1 cellular context compared by ENCODE assay signal in the genomic region with DNA sequence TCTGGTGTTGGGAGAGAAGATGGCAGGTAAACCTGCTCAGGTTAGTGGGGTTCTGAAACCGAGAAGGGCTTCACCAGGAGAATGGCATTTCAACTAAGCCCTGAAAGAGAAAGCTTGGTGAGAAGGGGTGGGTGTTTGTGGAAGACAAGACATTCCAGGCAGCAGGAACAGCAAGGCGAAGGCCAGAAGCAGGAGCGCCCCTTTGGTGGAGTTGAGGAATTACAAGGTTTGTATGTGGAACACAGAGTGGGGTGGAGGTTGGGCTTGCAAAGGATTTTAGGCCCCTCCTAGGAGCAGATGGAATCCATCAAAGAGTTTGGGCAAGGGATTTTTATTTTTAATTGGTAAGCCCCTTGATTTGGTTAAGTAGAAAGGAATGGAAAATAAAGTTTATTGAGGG.
TF ChIP-seq lines count a peak whose summit lies in the region.

No MANE protein-coding gene starts in this region.

TF ChIP-seq in HEK293, 187 proteins besides CTCF, POLR2A, EP300 and RAD21 (continued from another document):
- TF ChIP-seq IKZF3 (tag by site-specific recombination; IDR thresholded peaks at IDR 0.05), result 0 out of 2 replicates have a peak, but pooled peaks have one; percentile 21
- no peak for TF ChIP-seq OSR2 (tag by site-specific recombination; IDR thresholded peaks at IDR 0.05)
- TF ChIP-seq, protein P1, sequence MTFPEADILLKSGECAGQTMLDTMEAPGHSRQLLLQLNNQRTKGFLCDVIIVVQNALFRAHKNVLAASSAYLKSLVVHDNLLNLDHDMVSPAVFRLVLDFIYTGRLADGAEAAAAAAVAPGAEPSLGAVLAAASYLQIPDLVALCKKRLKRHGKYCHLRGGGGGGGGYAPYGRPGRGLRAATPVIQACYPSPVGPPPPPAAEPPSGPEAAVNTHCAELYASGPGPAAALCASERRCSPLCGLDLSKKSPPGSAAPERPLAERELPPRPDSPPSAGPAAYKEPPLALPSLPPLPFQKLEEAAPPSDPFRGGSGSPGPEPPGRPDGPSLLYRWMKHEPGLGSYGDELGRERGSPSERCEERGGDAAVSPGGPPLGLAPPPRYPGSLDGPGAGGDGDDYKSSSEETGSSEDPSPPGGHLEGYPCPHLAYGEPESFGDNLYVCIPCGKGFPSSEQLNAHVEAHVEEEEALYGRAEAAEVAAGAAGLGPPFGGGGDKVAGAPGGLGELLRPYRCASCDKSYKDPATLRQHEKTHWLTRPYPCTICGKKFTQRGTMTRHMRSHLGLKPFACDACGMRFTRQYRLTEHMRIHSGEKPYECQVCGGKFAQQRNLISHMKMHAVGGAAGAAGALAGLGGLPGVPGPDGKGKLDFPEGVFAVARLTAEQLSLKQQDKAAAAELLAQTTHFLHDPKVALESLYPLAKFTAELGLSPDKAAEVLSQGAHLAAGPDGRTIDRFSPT (tag by site-specific recombination; IDR thresholded peaks at IDR 0.05), result no peak
- no peak for TF ChIP-seq GLIS2 (tag by site-specific recombination; IDR thresholded peaks at IDR 0.05)
- TF ChIP-seq KLF1 (tag by site-specific recombination; IDR thresholded peaks at IDR 0.05), result no peak
- no peak for TF ChIP-seq ZNF174 (tag by site-specific recombination; IDR thresholded peaks at IDR 0.05)
- no peak for TF ChIP-seq ZNF654 (tag by site-specific recombination; IDR thresholded peaks at IDR 0.05; ENCODE audit: low read depth)
- no peak for TF ChIP-seq YY1 (tag by site-specific recombination; IDR thresholded peaks at IDR 0.05)
- TF ChIP-seq ZNF398 (tag by site-specific recombination; IDR thresholded peaks at IDR 0.05), result no peak
- no peak for TF ChIP-seq ZNF843 (tag by site-specific recombination; IDR thresholded peaks at IDR 0.05)
- no peak for TF ChIP-seq OVOL3 (tag by site-specific recombination; IDR thresholded peaks at IDR 0.05)
- no peak for TF ChIP-seq FEZF1 (tag by site-specific recombination; IDR thresholded peaks at IDR 0.05)
- TF ChIP-seq, protein P2, sequence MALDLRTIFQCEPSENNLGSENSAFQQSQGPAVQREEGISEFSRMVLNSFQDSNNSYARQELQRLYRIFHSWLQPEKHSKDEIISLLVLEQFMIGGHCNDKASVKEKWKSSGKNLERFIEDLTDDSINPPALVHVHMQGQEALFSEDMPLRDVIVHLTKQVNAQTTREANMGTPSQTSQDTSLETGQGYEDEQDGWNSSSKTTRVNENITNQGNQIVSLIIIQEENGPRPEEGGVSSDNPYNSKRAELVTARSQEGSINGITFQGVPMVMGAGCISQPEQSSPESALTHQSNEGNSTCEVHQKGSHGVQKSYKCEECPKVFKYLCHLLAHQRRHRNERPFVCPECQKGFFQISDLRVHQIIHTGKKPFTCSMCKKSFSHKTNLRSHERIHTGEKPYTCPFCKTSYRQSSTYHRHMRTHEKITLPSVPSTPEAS (tag by site-specific recombination; IDR thresholded peaks at IDR 0.05), result no peak
- no peak for TF ChIP-seq TCF7L2 (IDR thresholded peaks at IDR 0.05; ENCODE audit: borderline replicate concordance, low read depth, low read length)
- no peak for TF ChIP-seq ZNF23 (tag by site-specific recombination; IDR thresholded peaks at IDR 0.05; ENCODE audit: borderline replicate concordance)
- no peak for TF ChIP-seq ZNF362 (tag by site-specific recombination; IDR thresholded peaks at IDR 0.05)
- 0 out of 2 replicates have a peak, but pooled peaks have one; percentile 26 for TF ChIP-seq EGR2 (tag by site-specific recombination; IDR thresholded peaks at IDR 0.05; ENCODE audit: low read depth)
- no peak for TF ChIP-seq ZNF830 (tag by site-specific recombination; IDR thresholded peaks at IDR 0.05; ENCODE audit: low read depth)
- TF ChIP-seq KLF17 (tag by site-specific recombination; IDR thresholded peaks at IDR 0.05), result no peak
- TF ChIP-seq WT1 (tag by site-specific recombination; IDR thresholded peaks at IDR 0.05), result no peak
- TF ChIP-seq ZNF664 (tag by site-specific recombination; IDR thresholded peaks at IDR 0.05), result no peak
- no peak for TF ChIP-seq RBAK (tag by site-specific recombination; IDR thresholded peaks at IDR 0.05)
- TF ChIP-seq GFI1B (tag by site-specific recombination; IDR thresholded peaks at IDR 0.05), result no peak
- no peak for TF ChIP-seq ZNF791 (tag by site-specific recombination; IDR thresholded peaks at IDR 0.05)
- TF ChIP-seq ZNF394 (tag by site-specific recombination; IDR thresholded peaks at IDR 0.05; ENCODE audit: borderline replicate concordance), result no peak
- TF ChIP-seq GLI2 (tag by site-specific recombination; IDR thresholded peaks at IDR 0.05; ENCODE audit: borderline replicate concordance, low read depth), result no peak
- no peak for TF ChIP-seq ZFP3 (tag by site-specific recombination; IDR thresholded peaks at IDR 0.05; ENCODE audit: low read depth)
- TF ChIP-seq ZNF707 (tag by site-specific recombination; IDR thresholded peaks at IDR 0.05), result peak; percentile 20; the same call in 1 of the 2 replicates
- no peak for TF ChIP-seq ZNF24 (tag by site-specific recombination; IDR thresholded peaks at IDR 0.05)
- no peak for TF ChIP-seq ZNF404 (tag by site-specific recombination; IDR thresholded peaks at IDR 0.05)
- peak; percentile 85 for TF ChIP-seq PRDM1 (tag by site-specific recombination; IDR thresholded peaks at IDR 0.05)
- TF ChIP-seq, protein P3, sequence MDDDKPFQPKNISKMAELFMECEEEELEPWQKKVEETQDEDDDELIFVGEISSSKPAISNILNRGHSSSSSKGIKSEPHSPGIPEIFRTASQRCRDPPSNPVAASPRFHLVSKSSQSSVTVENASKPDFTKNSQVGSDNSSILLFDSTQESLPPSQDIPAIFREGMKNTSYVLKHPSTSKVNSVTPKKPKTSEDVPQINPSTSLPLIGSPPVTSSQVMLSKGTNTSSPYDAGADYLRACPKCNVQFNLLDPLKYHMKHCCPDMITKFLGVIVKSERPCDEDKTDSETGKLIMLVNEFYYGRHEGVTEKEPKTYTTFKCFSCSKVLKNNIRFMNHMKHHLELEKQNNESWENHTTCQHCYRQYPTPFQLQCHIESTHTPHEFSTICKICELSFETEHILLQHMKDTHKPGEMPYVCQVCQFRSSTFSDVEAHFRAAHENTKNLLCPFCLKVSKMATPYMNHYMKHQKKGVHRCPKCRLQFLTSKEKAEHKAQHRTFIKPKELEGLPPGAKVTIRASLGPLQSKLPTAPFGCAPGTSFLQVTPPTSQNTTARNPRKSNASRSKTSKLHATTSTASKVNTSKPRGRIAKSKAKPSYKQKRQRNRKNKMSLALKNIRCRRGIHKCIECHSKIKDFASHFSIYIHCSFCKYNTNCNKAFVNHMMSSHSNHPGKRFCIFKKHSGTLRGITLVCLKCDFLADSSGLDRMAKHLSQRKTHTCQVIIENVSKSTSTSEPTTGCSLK (tag by site-specific recombination; IDR thresholded peaks at IDR 0.05), result no peak
- no peak for TF ChIP-seq ZNF660 (tag by site-specific recombination; IDR thresholded peaks at IDR 0.05)
